ENCODE assay signal across 16 cellular contexts in genomic region chr20:12925863-12926547, GRCh38.
"Had no signal": no experiment of that assay in that cellular context is flagged by ENCODE, and none has a peak within 500 bp of the region (broad histone marks: within the 10 kb centered on the region; RNA-seq: fewer than 3 reads in every experiment).

No MANE protein-coding gene starts in this region.

- H3K4me3 Mint-ChIP-seq: activated naive CD4-positive, alpha-beta T cell treated with anti-CD3 and anti-CD28 coated beads, Interleukin-2, amount 50 U/mL, for 24 hours; central memory CD8-positive, alpha-beta T cell; effector memory CD8-positive, alpha-beta T cell; naive B cell; stimulated activated naive CD8-positive, alpha-beta T cell treated with anti-CD3 and anti-CD28 coated beads, Interleukin-15, Interleukin-2, amounts not matched to agents 100 ng/mL and 50 ng/mL, for 24 hours had no signal

- FAIRE-seq: colon had no signal

- H3K4me1 ChIP-seq: gastroesophageal sphincter, psoas muscle, thyroid gland had no signal

- H3K27me3 Mint-ChIP-seq: central memory CD8-positive, alpha-beta T cell; effector memory CD8-positive, alpha-beta T cell; stimulated activated naive CD8-positive, alpha-beta T cell treated with anti-CD3 and anti-CD28 coated beads, Interleukin-15, Interleukin-2, amounts not matched to agents 100 ng/mL and 50 ng/mL, for 24 hours had no signal

- H3K9me3 ChIP-seq: esophagus squamous epithelium, psoas muscle, right atrium auricular region, thyroid gland, upper lobe of right lung had no signal

- H3K36me3 Mint-ChIP-seq: activated naive CD4-positive, alpha-beta T cell treated with anti-CD3 and anti-CD28 coated beads, Interleukin-2, amount 50 U/mL, for 24 hours; brain had no signal

- ATAC-seq: effector memory CD8-positive, alpha-beta T cell had no signal

- H3K27me3 ChIP-seq: dorsolateral prefrontal cortex, esophagus squamous epithelium, right atrium auricular region, thyroid gland, upper lobe of right lung had no signal

- H3K9me3 Mint-ChIP-seq: stimulated activated naive CD8-positive, alpha-beta T cell treated with anti-CD3 and anti-CD28 coated beads, Interleukin-15, Interleukin-2, amounts not matched to agents 100 ng/mL and 50 ng/mL, for 24 hours had no signal

- H3K36me3 ChIP-seq: esophagus squamous epithelium, gastroesophageal sphincter, right atrium auricular region, thyroid gland, upper lobe of right lung had no signal

- H3K4me3 ChIP-seq: esophagus squamous epithelium, gastroesophageal sphincter, psoas muscle, thyroid gland, upper lobe of right lung had no signal

- H3K27ac Mint-ChIP-seq: activated naive CD4-positive, alpha-beta T cell treated with anti-CD3 and anti-CD28 coated beads, Interleukin-2, amount 50 U/mL, for 24 hours; effector memory CD8-positive, alpha-beta T cell; naive B cell; stimulated activated naive CD8-positive, alpha-beta T cell treated with anti-CD3 and anti-CD28 coated beads, Interleukin-15, Interleukin-2, amounts not matched to agents 100 ng/mL and 50 ng/mL, for 24 hours had no signal

- H3K27ac ChIP-seq: dorsolateral prefrontal cortex, esophagus squamous epithelium, gastroesophageal sphincter, psoas muscle, right atrium auricular region, thyroid gland, upper lobe of right lung had no signal

- DNase-seq: activated T-cell treated with anti-CD3 and anti-CD28 coated beads, Interleukin-2, amount 50 U/mL, for 1 hour; effector memory CD8-positive, alpha-beta T cell; esophagus squamous epithelium; naive B cell; psoas muscle; stimulated activated CD4-positive, alpha-beta T cell treated with anti-CD3 and anti-CD28 coated beads, Interleukin-4, amount 100 ng/mL, for 4 hours; upper lobe of right lung had no signal

- H3K4me1 Mint-ChIP-seq: activated naive CD4-positive, alpha-beta T cell treated with anti-CD3 and anti-CD28 coated beads, Interleukin-2, amount 50 U/mL, for 24 hours; central memory CD8-positive, alpha-beta T cell had no signal
